Comparison of ENCODE assay signal across 9 cellular contexts in genomic region chr7:27199820-27200760, GRCh38. TPM values are rescaled to one million over a fixed set of nuclear protein-coding genes. Genes with fewer than 3 reads are reported as not detected.
DNase-seq lines count a peak whose midpoint lies in the region; ATAC-seq, FAIRE-seq and TF ChIP-seq lines count a peak whose summit lies in the region.
"Had no signal": no experiment of that assay in that cellular context is flagged by ENCODE, and none has a peak within 500 bp of the region (broad histone marks: within the 10 kb centered on the region; RNA-seq: fewer than 3 reads in every experiment).

Gene HOXA13, minus strand, starts transcription at chr7:27200091. Its CDS starts 14 bp downstream, at chr7:27200077.

- no peak for FAIRE-seq in K562 (lab: Jason Lieb, UNC)

- intact Hi-C loops in CD8-positive, alpha-beta T cell (cut with DNase I, micrococcal nuclease) = loop anchor here (5.0 to 10.0 kb wide), 5 partner anchors 38 to 1345 kb away; partner anchors contain the start of genes HIBADH (in 2 of the 2), JAZF1 (in 1 of the 2) and TAX1BP1 (in 1 of the 2)
- intact Hi-C loops in K562 (cut with micrococcal nuclease) = loop anchor here (5.0 kb wide), 2 partner anchors 377 to 572 kb away; no protein-coding TSS in a partner anchor

- no peak within 1 kb of the TSS for H3K27ac Mint-ChIP-seq in CD8-positive, alpha-beta T cell
- peak within 1 kb of the TSS; percentile 86 for H3K27ac Mint-ChIP-seq in mesothelial cell of epicardium

- peak; percentile 69 for ATAC-seq in CD8-positive, alpha-beta T cell
- ATAC-seq in GM21360 (IDR thresholded peaks at IDR 0.05; ENCODE audit: unreplicated experiment) = peak; percentile 65
- peak; percentile 63 for ATAC-seq in K562

- BruUV-seq in K562 (replicated peaks; lab: Mats Ljungman, UMichigan) = no TSS peak

- no peak for TF ChIP-seq POLR2A in K562 (conservative IDR thresholded peaks at IDR 0.05)

- peaks cover 38% of the 10 kb centered on the region for H3K4me1 Mint-ChIP-seq in CD8-positive, alpha-beta T cell (ENCODE audit: low read depth)
- peaks cover 23% of the 10 kb centered on the region for H3K4me1 Mint-ChIP-seq in mesothelial cell of epicardium

- CTCF ChIA-PET in CD8-positive, alpha-beta T cell (lab: Charles Lee) = interaction anchor here (1.5 to 3.1 kb wide), 4 partner anchors 10 to 823 kb away, joined by 4 to 12 read pairs (median 7); no protein-coding TSS in a partner anchor
- CTCF ChIA-PET in K562 (lab: Yijun Ruan, JAX; ENCODE audit: low intra/inter-chr PET ratio) = interaction anchor here (0.6 kb wide), 1 partner anchor 1492 kb away, joined by 3 read pairs; no protein-coding TSS in a partner anchor

- WGBS in K562 (ENCODE audit: insufficient coverage, low coverage, missing lambda C conversion rate) = 10% methylated on average over 29 of the region's 105 CpGs

- peaks cover 38% of the 10 kb centered on the region for H3K4me1 ChIP-seq in CD8-positive, alpha-beta T cell (ENCODE audit: insufficient read depth, low read length)
- peaks cover 0 to 13% of the 10 kb centered on the region in 2 experiments; a peak in 1 of 5 replicates for H3K4me1 ChIP-seq in K562 (replicated peaks in 1 of 2; ENCODE audit: control insufficient read depth in 2 of 2, insufficient read depth in 2 of 2, low read length in 2 of 2)

- DNase-seq in CD8-positive, alpha-beta T cell = peak in 2 of 7 experiments; percentile 44 to 49
- peak; percentile 58 for DNase-seq in NCI-H510A (lab: John Stamatoyannopoulos, UW)
- DNase-seq in K562 (ENCODE audit: extremely low read depth in 1 of 4, low spot score in 3 of 4) = peak in 3 of 4 experiments; percentile 5 to 61 (median 55)
- peak in 1 of 2 experiments; percentile 72 for DNase-seq in mesothelial cell of epicardium (ENCODE audit: low spot score in 2 of 2, unreplicated experiment in 2 of 2)
- no peak for DNase-seq in brain microvascular endothelial cell
- no peak for DNase-seq in amygdala (lab: John Stamatoyannopoulos, UW)
- DNase-seq in AG08396 (ENCODE audit: low spot score) = no peak
- DNase-seq: right lobe of liver had no signal

- no peak for TF ChIP-seq CTCF in CD8-positive, alpha-beta T cell (IDR thresholded peaks at IDR 0.05)
- TF ChIP-seq CTCF in K562 (IDR thresholded peaks at IDR 0.05 in 2 of 3, conservative IDR thresholded peaks at IDR 0.05 in 1 of 3; ENCODE audit: insufficient read depth in 2 of 3, low read depth in 1 of 3, low read length in 3 of 3) = no peak
- TF ChIP-seq CTCF in mesothelial cell of epicardium (IDR thresholded peaks at IDR 0.05; ENCODE audit: unreplicated experiment) = no peak
- no peak for TF ChIP-seq CTCF in brain microvascular endothelial cell (IDR thresholded peaks at IDR 0.05; ENCODE audit: low read depth, low read length, missing control alignments)

- peaks cover 82% of the 10 kb centered on the region for H3K27me3 Mint-ChIP-seq in CD8-positive, alpha-beta T cell (ENCODE audit: low read depth)
- H3K27me3 Mint-ChIP-seq in mesothelial cell of epicardium (ENCODE audit: low read depth) = peaks cover 90% of the 10 kb centered on the region

- no peak within 1 kb of the TSS for H3K4me2 ChIP-seq in K562 (ENCODE audit: insufficient read depth, low read length)

- H3K4me3 Mint-ChIP-seq in CD8-positive, alpha-beta T cell = peak within 1 kb of the TSS; percentile 81
- H3K4me3 Mint-ChIP-seq in mesothelial cell of epicardium = peak within 1 kb of the TSS; percentile 84

- no peak within 1 kb of the TSS for H3K9ac ChIP-seq in K562 (ENCODE audit: insufficient read depth in 1 of 2, low read depth in 2 of 2, low read length in 2 of 2)

- H3K4me3 ChIP-seq in CD8-positive, alpha-beta T cell (ENCODE audit: low read depth, low read length) = peak within 1 kb of the TSS; percentile 39
- H3K4me3 ChIP-seq in K562 (no peak within 1 kb of the TSS), brain microvascular endothelial cell (ENCODE audit: low read depth, low read length) (no peak within 1 kb of the TSS)
- H3K4me3 ChIP-seq: right lobe of liver had no signal

- no peak within 1 kb of the TSS for H2AFZ ChIP-seq in K562 (ENCODE audit: low read depth, low read length)

- no peaks in the 10 kb centered on the region for H3K36me3 ChIP-seq in CD8-positive, alpha-beta T cell (ENCODE audit: insufficient read depth, low read length)
- H3K36me3 ChIP-seq in K562 (ENCODE audit: control insufficient read depth, insufficient read depth, low read length) = no peaks in the 10 kb centered on the region
- no peaks in the 10 kb centered on the region for H3K36me3 ChIP-seq in brain microvascular endothelial cell (replicated peaks)
- H3K36me3 ChIP-seq: right lobe of liver had no signal

- H3K9me3 ChIP-seq in CD8-positive, alpha-beta T cell (ENCODE audit: low read length) = no peaks in the 10 kb centered on the region
- H3K9me3 ChIP-seq in K562 (replicated peaks; ENCODE audit: control insufficient read depth, insufficient read depth, low read depth, low read length) = no peaks in the 10 kb centered on the region
- H3K9me3 ChIP-seq: right lobe of liver had no signal

- POLR2A ChIA-PET in CD8-positive, alpha-beta T cell (lab: Charles Lee) = interaction anchor here (0.6 to 1.5 kb wide), 2 partner anchors 10 to 803 kb away, joined by 3 to 4 read pairs; no protein-coding TSS in a partner anchor
- POLR2A ChIA-PET in K562 (lab: Yijun Ruan, JAX) = interaction anchor here (0.5 kb wide), 1 partner anchor 705 kb away, joined by 3 read pairs; no protein-coding TSS in a partner anchor

- TF ChIP-seq EP300 in K562 (IDR thresholded peaks at IDR 0.05; ENCODE audit: low read length) = no peak

- TF ChIP-seq RAD21 in K562 (CRISPR knock-in tag; conservative IDR thresholded peaks at IDR 0.05 in 1 of 2, IDR thresholded peaks at IDR 0.05 in 1 of 2) = no peak

- no peaks in the 10 kb centered on the region for H3K9me1 ChIP-seq in K562 (ENCODE audit: control insufficient read depth, insufficient read depth, low read length)

- H3K36me3 Mint-ChIP-seq in CD8-positive, alpha-beta T cell = no peaks in the 10 kb centered on the region
- no peaks in the 10 kb centered on the region for H3K36me3 Mint-ChIP-seq in mesothelial cell of epicardium

- in situ Hi-C loops in K562 (cut with MboI) (loop anchor here (5.0 to 10.0 kb wide), 4 partner anchors 375 to 817 kb away; no protein-coding TSS in a partner anchor), brain microvascular endothelial cell (cut with HindIII; ENCODE audit: low pct_ligation_motif_present, low sequenced_read_pairs) (loop anchor here (25.0 kb wide), 1 partner anchor 387 kb away; no protein-coding TSS in a partner anchor)

- no peak within 1 kb of the TSS for H3K27ac ChIP-seq in CD8-positive, alpha-beta T cell (ENCODE audit: low read depth, low read length)
- no peak within 1 kb of the TSS for H3K27ac ChIP-seq in K562 (ENCODE audit: extremely low read depth, low read depth, low read length)
- no peak within 1 kb of the TSS for H3K27ac ChIP-seq in brain microvascular endothelial cell
- H3K27ac ChIP-seq: right lobe of liver had no signal

- H4K20me1 ChIP-seq in K562 (replicated peaks; ENCODE audit: control insufficient read depth, insufficient read depth, low read length) = 0 out of 2 replicates have a peak, but pooled peaks cover 3% of the 10 kb centered on the region

- no peaks in the 10 kb centered on the region for H3K9me3 Mint-ChIP-seq in CD8-positive, alpha-beta T cell
- no peaks in the 10 kb centered on the region for H3K9me3 Mint-ChIP-seq in mesothelial cell of epicardium

- H3K79me2 ChIP-seq in K562 (ENCODE audit: control insufficient read depth, insufficient read depth, low read length) = no peaks in the 10 kb centered on the region

- H3K27me3 ChIP-seq in CD8-positive, alpha-beta T cell (ENCODE audit: insufficient read depth, low read length) = peaks cover 69% of the 10 kb centered on the region
- H3K27me3 ChIP-seq in K562 (ENCODE audit: control insufficient read depth in 2 of 2, insufficient read depth in 2 of 2, low read length in 2 of 2) (peaks cover 40 to 60% of the 10 kb centered on the region in 2 experiments), brain microvascular endothelial cell (replicated peaks) (peaks cover 91% of the 10 kb centered on the region)

TF ChIP-seq in K562, 482 proteins besides CTCF, POLR2A, EP300 and RAD21:
- no peak for TF ChIP-seq FIP1L1 (IDR thresholded peaks at IDR 0.05; ENCODE audit: low read depth, low read length, poor library complexity, severe bottlenecking)
- TF ChIP-seq ZNF12 (CRISPR knock-in tag; IDR thresholded peaks at IDR 0.05) = no peak

RNA-seq across cellular contexts. Expression of gene HOXA13, which starts in this region (rescaled TPM):
- total RNA-seq in CD8-positive, alpha-beta T cell = not detected
- total RNA-seq in K562 (2011; cell fraction: chromatin; rRNA removed; ENCODE audit: low replicate concordance) = not detected in 2 replicates
- not detected in 2 replicates for total RNA-seq in K562 (2011; cell fraction: nucleolus; rRNA removed)
- not detected in 2 replicates for total RNA-seq in K562 (2011; cell fraction: nucleoplasm; rRNA removed)
- not detected in 2 replicates for total RNA-seq in K562 (2014; rRNA removed)
- total RNA-seq in K562 (2014; rRNA removed; fragmentation: Illumina TruSeq; extraction: Trizol) = not detected in 2 replicates
- not detected in 2 replicates for total RNA-seq in K562 (2015; rRNA removed; fragmentation: Illumina TruSeq; extraction: Trizol)
- total RNA-seq in K562 (2021) = not detected in 2 replicates
- not detected in 2 replicates for polyA plus RNA-seq in K562 (2011; rRNA removed)
- not detected in 2 replicates for polyA plus RNA-seq in K562 (2011; cell fraction: cytosol; rRNA removed)
- polyA plus RNA-seq in K562 (2011; cell fraction: nucleus; rRNA removed) = not detected in 2 replicates
- polyA plus RNA-seq in K562 (2012) = not detected in 2 replicates
- not detected in 2 replicates for polyA plus RNA-seq in K562 (2014; fragmentation: Illumina TruSeq; extraction: Trizol)
- polyA plus RNA-seq in K562 (2014; fragmentation: Nextera tagmentation; extraction: Ambion mirVana) = not detected
- polyA plus RNA-seq in K562 (2014; rRNA removed) = not detected in 2 replicates
- not detected in 2 replicates for polyA minus RNA-seq in K562 (2011; rRNA and poly(A)+ RNA removed)
- polyA minus RNA-seq in K562 (2011; cell fraction: cytosol; rRNA and poly(A)+ RNA removed) = not detected in 2 replicates
- polyA minus RNA-seq in K562 (2011; cell fraction: nucleus; rRNA and poly(A)+ RNA removed) = not detected in 2 replicates
- 6.9 to 7.7 TPM (median 7.5 TPM) in 3 replicates for total RNA-seq in mesothelial cell of epicardium
- total RNA-seq: right lobe of liver had no signal

Comparison
In these comparisons a context has a peak if more than half of its experiments do, and no peak if none do; other contexts are left out.
1. Peak in ATAC-seq and H3K4me3 ChIP-seq in CD8-positive, alpha-beta T cell; RNA of the gene not detected or under 1 TPM.
2. Peak in DNase-seq and ATAC-seq in K562; RNA of the gene not detected or under 1 TPM.